9 cellular contexts compared by ENCODE assay signal in the genomic region with DNA sequence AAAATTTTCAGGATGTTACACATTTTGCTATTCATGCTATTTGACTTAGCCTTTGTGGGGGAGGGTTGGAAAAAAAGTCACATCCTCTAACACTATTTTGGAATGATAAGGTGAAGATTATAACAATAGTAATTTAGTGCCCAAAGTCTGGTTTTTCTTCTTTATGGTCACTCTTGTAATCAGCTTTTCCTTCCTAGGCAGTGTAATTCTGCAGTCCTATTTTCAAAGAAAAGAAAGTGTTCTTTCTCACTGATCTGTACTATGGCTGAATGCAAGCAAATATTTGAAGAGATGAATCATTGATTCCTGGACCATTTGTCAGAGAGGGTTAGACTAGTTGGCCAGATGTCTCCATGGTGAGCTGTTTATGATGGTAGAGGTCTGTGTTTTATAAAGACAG. TPM values are rescaled to one million over a fixed set of nuclear protein-coding genes. Genes with fewer than 3 reads are reported as not detected.
DNase-seq lines count a peak whose midpoint lies in the region; ATAC-seq, FAIRE-seq and TF ChIP-seq lines count a peak whose summit lies in the region.
"Had no signal": no experiment of that assay in that cellular context is flagged by ENCODE, and none has a peak within 500 bp of the region (broad histone marks: within the 10 kb centered on the region; RNA-seq: fewer than 3 reads in every experiment).

No MANE protein-coding gene starts in this region.

- dilution Hi-C loops in keratinocyte (cut with MboI; ENCODE audit: extremely low pct_ligation_motif_present, low sequenced_read_pairs) = no loop called here

- H2AK5ac ChIP-seq in neuronal stem cell (ENCODE audit: low read depth, low read length) = no peak overlapping the region

- peaks cover 14% of the 10 kb centered on the region for H3K4me1 Mint-ChIP-seq in activated T-helper 17 cell treated with anti-CD3 and anti-CD28 coated beads, Interleukin-2, amount 50 U/mL, for 72 hours

- DNase-seq in right atrium auricular region (ENCODE audit: low spot score) = no peak
- DNase-seq in Right ventricle myocardium superior = no peak
- no peak for DNase-seq in keratinocyte (ENCODE audit: low read depth, low spot score)
- DNase-seq in body of pancreas = no peak
- no peak for DNase-seq in hypothalamus (lab: John Stamatoyannopoulos, UW)
- no peak for DNase-seq in neuronal stem cell (ENCODE audit: low spot score)
- no peak for DNase-seq in central memory CD4-positive, alpha-beta T cell
- DNase-seq: NCI-H1436 treated with DMSO at 0.1 percent for 48 hours had no signal

- H4K8ac ChIP-seq in neuronal stem cell (ENCODE audit: low read depth, low read length) = no peak overlapping the region

- peaks cover 4% of the 10 kb centered on the region for H3K79me1 ChIP-seq in neuronal stem cell (ENCODE audit: low read depth, low read length)

- H3K23ac ChIP-seq in neuronal stem cell (ENCODE audit: low read depth, low read length, poor library complexity) = no peak overlapping the region

- no peak overlapping the region for H3K4me3 Mint-ChIP-seq in activated T-helper 17 cell treated with anti-CD3 and anti-CD28 coated beads, Interleukin-2, amount 50 U/mL, for 72 hours

- H4K20me1 ChIP-seq in keratinocyte (ENCODE audit: control insufficient read depth, extremely low read depth, insufficient read depth, low read length) = no peaks in the 10 kb centered on the region

- H3K18ac ChIP-seq in neuronal stem cell (ENCODE audit: low read length) = no peak overlapping the region

- H2BK12ac ChIP-seq in neuronal stem cell (ENCODE audit: low read length) = no peak overlapping the region

- no peak overlapping the region for H2BK120ac ChIP-seq in neuronal stem cell (ENCODE audit: low read depth, low read length)

- H3K4me1 ChIP-seq in right atrium auricular region = peaks cover 0 to 25% of the 10 kb centered on the region in 2 donors
- peaks cover 55% of the 10 kb centered on the region for H3K4me1 ChIP-seq in keratinocyte (ENCODE audit: control insufficient read depth, extremely low read depth, insufficient read depth, low read length)
- H3K4me1 ChIP-seq in body of pancreas = peaks cover 47% of the 10 kb centered on the region
- H3K4me1 ChIP-seq in neuronal stem cell (ENCODE audit: control insufficient read depth in 2 of 2, insufficient read depth in 1 of 2, low read depth in 1 of 2, low read length in 2 of 2) = no peaks in the 10 kb centered on the region

- peaks cover 24% of the 10 kb centered on the region for H3K36me3 Mint-ChIP-seq in activated T-helper 17 cell treated with anti-CD3 and anti-CD28 coated beads, Interleukin-2, amount 50 U/mL, for 72 hours (ENCODE audit: low read depth)

- no peaks in the 10 kb centered on the region for H3K27me3 Mint-ChIP-seq in activated T-helper 17 cell treated with anti-CD3 and anti-CD28 coated beads, Interleukin-2, amount 50 U/mL, for 72 hours

- no peak overlapping the region for H4K91ac ChIP-seq in neuronal stem cell (ENCODE audit: low read depth, low read length, poor library complexity)

- H3K9me3 ChIP-seq in right atrium auricular region (no peaks in the 10 kb centered on the region), keratinocyte (ENCODE audit: control insufficient read depth, low read depth, low read length) (no peaks in the 10 kb centered on the region), body of pancreas (no peaks in the 10 kb centered on the region), neuronal stem cell (replicated peaks in 1 of 2; ENCODE audit: control insufficient read depth in 2 of 2, insufficient read depth in 1 of 2, low read depth in 1 of 2, low read length in 2 of 2) (peaks cover 0 to 16% of the 10 kb centered on the region in 2 donors)

- H3K27ac Mint-ChIP-seq in activated T-helper 17 cell treated with anti-CD3 and anti-CD28 coated beads, Interleukin-2, amount 50 U/mL, for 72 hours = peak overlapping the region; percentile 1

- H3K9me1 ChIP-seq in keratinocyte (ENCODE audit: control insufficient read depth, extremely low read depth, insufficient read depth, low read length) = no peaks in the 10 kb centered on the region

- no peak overlapping the region for H2AFZ ChIP-seq in keratinocyte (ENCODE audit: control insufficient read depth, low read length)
- H2AFZ ChIP-seq in neuronal stem cell (ENCODE audit: low read length) = no peak overlapping the region

- H3K4me3 ChIP-seq in right atrium auricular region (no peak overlapping the region), keratinocyte (ENCODE audit: control insufficient read depth in 2 of 3, extremely low read depth in 1 of 3, insufficient read depth in 2 of 3, low read depth in 1 of 3, low read length in 3 of 3) (peak overlapping the region in 2 of 3 experiments; percentile 46 to 52), body of pancreas (no peak overlapping the region), neuronal stem cell (ENCODE audit: low read length in 2 of 2) (no peak overlapping the region)

- intact Hi-C loops in Right ventricle myocardium superior (cut with DNase I) (no loop called here), body of pancreas (cut with DNase I) (no loop called here)

- H3K27ac ChIP-seq in right atrium auricular region (peak overlapping the region; percentile 9 to 17), keratinocyte (ENCODE audit: control insufficient read depth, insufficient read depth, low read length) (peak overlapping the region; percentile 80), body of pancreas (no peak overlapping the region), neuronal stem cell (replicated peaks; ENCODE audit: low read length) (no peak overlapping the region)

- no peaks in the 10 kb centered on the region for H3K27me3 ChIP-seq in right atrium auricular region
- no peaks in the 10 kb centered on the region for H3K27me3 ChIP-seq in keratinocyte (ENCODE audit: control insufficient read depth, extremely low read depth, insufficient read depth, low read length)
- H3K27me3 ChIP-seq in body of pancreas = no peaks in the 10 kb centered on the region
- no peaks in the 10 kb centered on the region for H3K27me3 ChIP-seq in neuronal stem cell (ENCODE audit: control insufficient read depth in 3 of 3, insufficient read depth in 3 of 3, low read depth in 1 of 3, low read length in 3 of 3)

- peaks cover 82% of the 10 kb centered on the region for H3K79me2 ChIP-seq in keratinocyte (ENCODE audit: control insufficient read depth, insufficient read depth, low read length)

- TF ChIP-seq CTCF in right atrium auricular region (IDR thresholded peaks at IDR 0.05) = no peak
- no peak for TF ChIP-seq CTCF in keratinocyte (optimal IDR thresholded peaks at IDR 0.05 in 1 of 3, IDR thresholded peaks at IDR 0.05 in 1 of 3, conservative IDR thresholded peaks at IDR 0.05 in 1 of 3; ENCODE audit: extremely low read depth in 1 of 3, insufficient read depth in 2 of 3, low read length in 3 of 3)
- TF ChIP-seq CTCF in body of pancreas (IDR thresholded peaks at IDR 0.05) = no peak

- ATAC-seq in Right ventricle myocardium superior (ENCODE audit: poor library complexity) (no peak), body of pancreas (no peak)
- ATAC-seq in activated T-helper 17 cell treated with anti-CD3 and anti-CD28 coated beads, Interleukin-2, amount 50 U/mL, for 72 hours (replicated peaks) = peak; percentile 29

- H3K4ac ChIP-seq in neuronal stem cell (ENCODE audit: low read length) = no peak overlapping the region

- peak; percentile 97 for FAIRE-seq in keratinocyte (lab: Jason Lieb, UNC)

- no peak overlapping the region for H2BK15ac ChIP-seq in neuronal stem cell (ENCODE audit: low read length)

- TF ChIP-seq POLR2A in body of pancreas (IDR thresholded peaks at IDR 0.05) = no peak

- peak overlapping the region; percentile 45 for H3K9ac ChIP-seq in keratinocyte (ENCODE audit: control insufficient read depth, extremely low read depth, insufficient read depth, low read length)
- no peak overlapping the region for H3K9ac ChIP-seq in neuronal stem cell (ENCODE audit: low read depth, low read length, poor library complexity)

- H3K9me3 Mint-ChIP-seq in activated T-helper 17 cell treated with anti-CD3 and anti-CD28 coated beads, Interleukin-2, amount 50 U/mL, for 72 hours = no peaks in the 10 kb centered on the region

- H3K14ac ChIP-seq in neuronal stem cell (ENCODE audit: low read length) = no peak overlapping the region

- H3K36me3 ChIP-seq in right atrium auricular region = no peaks in the 10 kb centered on the region
- peaks cover 2 to 5% of the 10 kb centered on the region in 2 experiments for H3K36me3 ChIP-seq in keratinocyte (ENCODE audit: control insufficient read depth in 2 of 2, extremely low read depth in 1 of 2, insufficient read depth in 2 of 2, low read length in 2 of 2)
- H3K36me3 ChIP-seq in body of pancreas (replicated peaks in 1 of 2; ENCODE audit: insufficient read depth in 1 of 2, low read depth in 2 of 2) = no peaks in the 10 kb centered on the region
- H3K36me3 ChIP-seq in neuronal stem cell (replicated peaks in 1 of 2; ENCODE audit: control insufficient read depth in 2 of 2, insufficient read depth in 2 of 2, low read length in 2 of 2) = peaks cover 0 to 46% of the 10 kb centered on the region in 2 donors

- H2BK5ac ChIP-seq in neuronal stem cell (ENCODE audit: low read length) = no peak overlapping the region

- H3K4me2 ChIP-seq in keratinocyte (ENCODE audit: control insufficient read depth, extremely low read depth, insufficient read depth, low read depth, low read length) (peak overlapping the region; percentile 79), neuronal stem cell (ENCODE audit: insufficient read depth, low read length, poor library complexity, severe bottlenecking) (no peak overlapping the region)

RNA-seq across cellular contexts. Expression of gene RSPRY1, which starts 8.4 kb away (rescaled TPM):
- total RNA-seq in right atrium auricular region (10 to 100 TPM; 17.0 to 17.2 TPM), Right ventricle myocardium superior (13.4 TPM), body of pancreas (10 to 100 TPM; 13.8 to 31.4 TPM)
- 10 to 100 TPM; 34.1 to 37.4 TPM for total RNA-seq in activated T-helper 17 cell treated with anti-CD3 and anti-CD28 coated beads, Interleukin-2, amount 50 U/mL, for 72 hours
- polyA plus RNA-seq in keratinocyte = 33.7 to 42.2 TPM (median 38.9 TPM) in 3 replicates
- polyA plus RNA-seq in keratinocyte (2011; ENCODE audit: low read depth) = 36.5 TPM
- 22.8 and 42.6 TPM in 2 replicates for polyA plus RNA-seq in keratinocyte (2011; cell fraction: cytosol; rRNA removed)
- 45.3 and 50.7 TPM in 2 replicates for polyA plus RNA-seq in keratinocyte (2011; cell fraction: nucleus; rRNA removed)
- polyA plus RNA-seq in keratinocyte (2012; ENCODE audit: low replicate concordance) = 13.6 and 25.0 TPM in 2 replicates
- 47.9 to 108 TPM (median 97.4 TPM) in 3 replicates for polyA minus RNA-seq in keratinocyte
- 46.2 TPM for polyA minus RNA-seq in keratinocyte (2011; cell fraction: cytosol; rRNA and poly(A)+ RNA removed)
- polyA minus RNA-seq in keratinocyte (2011; cell fraction: nucleus; rRNA and poly(A)+ RNA removed) = 31.1 and 49.4 TPM in 2 replicates
- 50.6 TPM for polyA plus RNA-seq in neuronal stem cell (2013, experiment 1 of 2)
- 55.6 TPM for polyA plus RNA-seq in neuronal stem cell (2013, experiment 2 of 2)

RNA-seq across cellular contexts. Expression of gene PSME3IP1, which starts 8.7 kb away (rescaled TPM):
- total RNA-seq in right atrium auricular region = 10 to 100 TPM; 55.7 to 79.0 TPM
- total RNA-seq in Right ventricle myocardium superior = 54.8 TPM
- total RNA-seq in activated T-helper 17 cell treated with anti-CD3 and anti-CD28 coated beads, Interleukin-2, amount 50 U/mL, for 72 hours = 100 to 1,000 TPM in 1 of 2 donors, 10 to 100 TPM in 1; 79.0 to 103 TPM
- polyA plus RNA-seq in keratinocyte = 66.5 to 75.7 TPM (median 69.2 TPM) in 3 replicates
- 310 TPM for polyA plus RNA-seq in keratinocyte (2011; ENCODE audit: low read depth)
- polyA plus RNA-seq in keratinocyte (2011; cell fraction: cytosol; rRNA removed) = 56.1 and 57.7 TPM in 2 replicates
- 104 and 119 TPM in 2 replicates for polyA plus RNA-seq in keratinocyte (2011; cell fraction: nucleus; rRNA removed)
- 50.1 and 71.0 TPM in 2 replicates for polyA plus RNA-seq in keratinocyte (2012; ENCODE audit: low replicate concordance)
- 59.7 to 75.2 TPM (median 61.9 TPM) in 3 replicates for polyA minus RNA-seq in keratinocyte
- 50.6 TPM for polyA minus RNA-seq in keratinocyte (2011; cell fraction: cytosol; rRNA and poly(A)+ RNA removed)
- polyA minus RNA-seq in keratinocyte (2011; cell fraction: nucleus; rRNA and poly(A)+ RNA removed) = 19.2 and 37.2 TPM in 2 replicates
- total RNA-seq in body of pancreas = 10 to 100 TPM; 26.7 to 32.9 TPM
- 113 TPM for polyA plus RNA-seq in neuronal stem cell (2013, experiment 1 of 2)
- polyA plus RNA-seq in neuronal stem cell (2013, experiment 2 of 2) = 110 TPM

RNA-seq across cellular contexts. Expression of gene ARL2BP, which starts 50.5 kb away (rescaled TPM):
- total RNA-seq in right atrium auricular region (10 to 100 TPM; 56.4 to 80.4 TPM), Right ventricle myocardium superior (58.2 TPM), body of pancreas (10 to 100 TPM; 15.8 to 21.5 TPM)
- 10 to 100 TPM; 17.0 to 23.5 TPM for total RNA-seq in activated T-helper 17 cell treated with anti-CD3 and anti-CD28 coated beads, Interleukin-2, amount 50 U/mL, for 72 hours
- 55.2 to 107 TPM (median 98.0 TPM) in 3 replicates for polyA plus RNA-seq in keratinocyte
- polyA plus RNA-seq in keratinocyte (2011; ENCODE audit: low read depth) = 37.9 TPM
- polyA plus RNA-seq in keratinocyte (2011; cell fraction: cytosol; rRNA removed) = 80.7 and 116 TPM in 2 replicates
- polyA plus RNA-seq in keratinocyte (2011; cell fraction: nucleus; rRNA removed) = 34.7 and 35.5 TPM in 2 replicates
- 41.8 and 65.4 TPM in 2 replicates for polyA plus RNA-seq in keratinocyte (2012; ENCODE audit: low replicate concordance)
- polyA minus RNA-seq in keratinocyte = 42.4 to 71.7 TPM (median 60.0 TPM) in 3 replicates
- polyA minus RNA-seq in keratinocyte (2011; cell fraction: cytosol; rRNA and poly(A)+ RNA removed) = 66.4 TPM
- 14.6 and 25.1 TPM in 2 replicates for polyA minus RNA-seq in keratinocyte (2011; cell fraction: nucleus; rRNA and poly(A)+ RNA removed)
- 43.3 TPM for polyA plus RNA-seq in neuronal stem cell (2013, experiment 1 of 2)
- 45.1 TPM for polyA plus RNA-seq in neuronal stem cell (2013, experiment 2 of 2)

Comparison
In these comparisons a context has a peak if more than half of its experiments do, and no peak if none do; other contexts are left out.
1. H3K27ac ChIP-seq: peak in right atrium auricular region (2 of 2) and keratinocyte (single experiment); none in body of pancreas (0 of 4) and neuronal stem cell (single experiment).
2. H3K4me3 ChIP-seq: peak in keratinocyte (2 of 3); none in right atrium auricular region (0 of 2), body of pancreas (0 of 2) and neuronal stem cell (0 of 2).